Comparison of ENCODE assay signal across 8 cellular contexts in the genomic region with DNA sequence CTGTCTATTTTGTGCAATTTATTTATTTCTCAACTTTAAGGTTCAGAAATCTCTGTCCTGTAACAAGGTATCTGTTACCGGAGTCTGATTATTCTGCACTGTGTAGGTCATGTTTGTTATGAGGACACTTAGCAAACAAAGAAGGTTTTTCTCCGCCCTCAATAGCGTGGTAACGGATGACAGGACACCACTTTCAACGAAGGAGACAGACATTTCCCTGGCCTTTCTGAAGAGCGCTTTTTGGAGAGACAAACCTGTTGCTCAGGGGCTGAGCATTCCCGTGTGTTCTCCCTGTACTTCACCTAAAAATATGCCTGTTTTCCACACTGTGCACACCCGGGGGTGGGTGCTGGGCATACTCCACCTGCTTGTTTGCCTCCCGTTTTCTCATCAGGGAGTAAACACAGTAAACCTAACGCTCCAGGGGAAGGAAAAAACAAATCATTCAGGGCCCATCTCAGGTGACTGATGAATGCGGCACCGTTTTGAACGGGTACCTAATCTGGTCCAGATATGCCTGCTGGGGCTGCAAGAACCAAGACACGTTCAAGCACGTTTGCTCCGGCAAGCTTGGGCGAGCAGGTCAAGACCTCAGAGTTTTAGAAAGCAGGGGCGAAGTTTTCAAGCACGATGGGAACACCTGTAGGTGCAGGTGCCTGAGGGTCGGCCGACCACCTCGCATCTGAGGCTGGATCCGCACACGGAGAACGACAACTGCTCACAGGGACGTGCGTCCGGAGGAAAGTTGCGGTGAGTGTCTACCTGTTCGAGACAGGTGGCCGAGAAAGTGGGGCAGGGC. TPM values are rescaled to one million over a fixed set of nuclear protein-coding genes. Genes with fewer than 3 reads are reported as not detected.
DNase-seq lines count a peak whose midpoint lies in the region; ATAC-seq and TF ChIP-seq lines count a peak whose summit lies in the region.

No MANE protein-coding gene starts in this region.

- H3K4me3 ChIP-seq in GM12875 (ENCODE audit: low read depth, low read length), result peak overlapping the region; percentile 26
- H3K4me3 ChIP-seq in HUES6 (ENCODE audit: low read depth, low read length), result peak overlapping the region; percentile 70
- H3K4me3 ChIP-seq in iPS-18a (ENCODE audit: low read length), result peak overlapping the region; percentile 65
- peak overlapping the region; percentile 58 to 80 (median 72) for H3K4me3 ChIP-seq in spleen
- H3K4me3 ChIP-seq in adrenal gland, result peak overlapping the region in 1 of 4 donors; percentile 68

- TF ChIP-seq CTCF in GM12875 (IDR thresholded peaks at IDR 0.05; ENCODE audit: borderline replicate concordance, insufficient read depth, low read depth, low read length) (no peak), spleen (IDR thresholded peaks at IDR 0.05 in 8 of 11, conservative IDR thresholded peaks at IDR 0.05 in 3 of 11) (no peak), adrenal gland (IDR thresholded peaks at IDR 0.05) (no peak)

- peaks cover 39% of the 10 kb centered on the region for H3K36me3 Mint-ChIP-seq in activated naive CD4-positive, alpha-beta T cell treated with anti-CD3 and anti-CD28 coated beads, Interleukin-2, amount 10 ng/mL, durations not matched to agents 7 days and 5 days

- ATAC-seq in HG02981 (IDR thresholded peaks at IDR 0.05; ENCODE audit: unreplicated experiment), result no peak

- DNase-seq in activated naive CD4-positive, alpha-beta T cell treated with anti-CD3 and anti-CD28 coated beads, Interleukin-2, amount 10 ng/mL, durations not matched to agents 7 days and 5 days, result peak; percentile 44
- DNase-seq in spleen, result peak; percentile 75
- DNase-seq in adrenal gland, result no peak
- no peak for DNase-seq in DMS114 treated with DMSO at 0.1 percent for 48 hours (lab: John Stamatoyannopoulos, UW; ENCODE audit: unreplicated experiment)

- peaks cover 3% of the 10 kb centered on the region for H3K27me3 Mint-ChIP-seq in activated naive CD4-positive, alpha-beta T cell treated with anti-CD3 and anti-CD28 coated beads, Interleukin-2, amount 10 ng/mL, durations not matched to agents 7 days and 5 days

- H3K27ac Mint-ChIP-seq in activated naive CD4-positive, alpha-beta T cell treated with anti-CD3 and anti-CD28 coated beads, Interleukin-2, amount 10 ng/mL, durations not matched to agents 7 days and 5 days, result peak overlapping the region; percentile 97

- no peak for TF ChIP-seq POLR2A in spleen (IDR thresholded peaks at IDR 0.05)
- no peak for TF ChIP-seq POLR2A in adrenal gland (IDR thresholded peaks at IDR 0.05)

- peaks cover 4% of the 10 kb centered on the region for H3K9me3 Mint-ChIP-seq in activated naive CD4-positive, alpha-beta T cell treated with anti-CD3 and anti-CD28 coated beads, Interleukin-2, amount 10 ng/mL, durations not matched to agents 7 days and 5 days

- peaks cover 49% of the 10 kb centered on the region for H3K4me1 Mint-ChIP-seq in activated naive CD4-positive, alpha-beta T cell treated with anti-CD3 and anti-CD28 coated beads, Interleukin-2, amount 10 ng/mL, durations not matched to agents 7 days and 5 days

- CTCF ChIA-PET in activated naive CD4-positive, alpha-beta T cell treated with anti-CD3 and anti-CD28 coated beads, Interleukin-2, amount 10 ng/mL, durations not matched to agents 7 days and 5 days (lab: Charles Lee), result interaction anchor here (2.2 to 3.2 kb wide), 2 partner anchors 11 to 51 kb away, joined by 11 to 16 read pairs; no protein-coding TSS in a partner anchor

- H3K36me3 ChIP-seq in HUES6 (ENCODE audit: control insufficient read depth, insufficient read depth, low read length) (no peaks in the 10 kb centered on the region), iPS-18a (ENCODE audit: control insufficient read depth, low read depth, low read length) (no peaks in the 10 kb centered on the region), spleen (no peaks in the 10 kb centered on the region), adrenal gland (replicated peaks in 1 of 2) (no peaks in the 10 kb centered on the region)

- 21 to 40% (median 22%) methylated on average over 19 to 31 of the region's 31 CpGs for WGBS in spleen, 5 donors
- WGBS in adrenal gland, 4 donors, result 20 to 32% (median 23%) methylated on average over 17 to 31 of the region's 31 CpGs

- H3K9me3 ChIP-seq in HUES6 (ENCODE audit: control insufficient read depth, insufficient read depth, low read depth, low read length), result no peaks in the 10 kb centered on the region
- no peaks in the 10 kb centered on the region for H3K9me3 ChIP-seq in iPS-18a (ENCODE audit: control insufficient read depth, low read depth, low read length)
- no peaks in the 10 kb centered on the region for H3K9me3 ChIP-seq in spleen
- H3K9me3 ChIP-seq in adrenal gland (replicated peaks in 1 of 3), result no peaks in the 10 kb centered on the region

- H3K4me1 ChIP-seq in HUES6 (ENCODE audit: control insufficient read depth, insufficient read depth, low read length), result peaks cover 23% of the 10 kb centered on the region
- peaks cover 4% of the 10 kb centered on the region for H3K4me1 ChIP-seq in iPS-18a (ENCODE audit: control insufficient read depth, low read depth, low read length)
- peaks cover 3 to 44% (median 19%) of the 10 kb centered on the region in 6 donors for H3K4me1 ChIP-seq in spleen
- peaks cover 5 to 6% of the 10 kb centered on the region in 2 donors for H3K4me1 ChIP-seq in adrenal gland (replicated peaks in 1 of 2)

- H3K27me3 ChIP-seq in HUES6 (ENCODE audit: control insufficient read depth, insufficient read depth, low read length) (peaks cover 52% of the 10 kb centered on the region), iPS-18a (ENCODE audit: control insufficient read depth, insufficient read depth, low read length) (peaks cover 41% of the 10 kb centered on the region), spleen (replicated peaks in 1 of 7) (peaks cover 0 to 18% (median 0%) of the 10 kb centered on the region in 7 donors), adrenal gland (peaks cover 8% of the 10 kb centered on the region)

- H3K4me3 Mint-ChIP-seq in activated naive CD4-positive, alpha-beta T cell treated with anti-CD3 and anti-CD28 coated beads, Interleukin-2, amount 10 ng/mL, durations not matched to agents 7 days and 5 days, result peak overlapping the region; percentile 99

- peak overlapping the region; percentile 48 for H3K9ac ChIP-seq in HUES6 (ENCODE audit: low read length)
- H3K9ac ChIP-seq in iPS-18a (ENCODE audit: low read length), result no peak overlapping the region

- no peak overlapping the region for H3K27ac ChIP-seq in HUES6 (ENCODE audit: low read depth, low read length)
- H3K27ac ChIP-seq in iPS-18a (ENCODE audit: low read length), result no peak overlapping the region
- H3K27ac ChIP-seq in spleen, result peak overlapping the region in 6 of 8 donors; percentile 47 to 87 (median 74)
- H3K27ac ChIP-seq in adrenal gland, result no peak overlapping the region

- intact Hi-C loops in spleen (cut with DNase I; ENCODE audit: low total_unique reads), result no loop called here
- intact Hi-C loops in adrenal gland (cut with DNase I), result no loop called here

RNA-seq across cellular contexts. Expression of a gene that starts 0.9 kb away (rescaled TPM):
- 1 to 10 TPM; 3.1 to 9.0 (median 5.8) TPM for total RNA-seq in spleen
- polyA plus RNA-seq in spleen, result 1 to 10 TPM; 2.5 to 2.8 (median 2.6) TPM
- 1 to 10 TPM in 4 of 8 donors, under 1 TPM in 4; 0.06 to 4.0 (median 1.0) TPM for total RNA-seq in adrenal gland
- 1 to 10 TPM; 3.8 to 5.9 (median 4.4) TPM for polyA plus RNA-seq in adrenal gland

Comparison
In these comparisons a context has a peak if more than half of its experiments do, and no peak if none do; other contexts are left out.
1. H3K27ac ChIP-seq: peak in spleen (6 of 8); none in HUES6 (single experiment), iPS-18a (single experiment) and adrenal gland (0 of 5).
2. DNase-seq: peak in activated naive CD4-positive, alpha-beta T cell treated with anti-CD3 and anti-CD28 coated beads, Interleukin-2, amount 10 ng/mL, durations not matched to agents 7 days and 5 days (single experiment) and spleen (single experiment); none in adrenal gland (0 of 7) and DMS114 treated with DMSO at 0.1 percent for 48 hours (single experiment).